Comparison of ENCODE assay signal across 18 cellular contexts in the genomic region with DNA sequence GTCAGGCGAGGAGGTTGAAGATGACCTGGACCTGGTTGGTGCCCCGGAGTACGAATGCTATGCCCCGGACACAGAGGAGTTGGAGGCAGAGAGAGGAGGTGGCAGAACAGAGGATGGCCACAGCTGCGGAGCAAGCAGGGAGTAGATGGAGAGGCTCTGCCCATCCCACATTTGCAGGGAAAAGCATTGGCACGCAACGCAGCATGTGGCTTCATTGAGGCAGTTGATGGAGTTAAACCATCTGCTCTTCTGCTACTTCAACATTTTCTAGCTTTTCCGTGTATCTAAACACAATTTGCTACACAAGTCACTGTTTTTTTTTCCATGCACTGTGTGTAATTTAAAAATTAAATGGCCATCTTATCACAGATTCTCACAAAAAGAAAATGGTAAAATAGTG. TPM values are rescaled to one million over a fixed set of nuclear protein-coding genes. Genes with fewer than 3 reads are reported as not detected.
DNase-seq lines count a peak whose midpoint lies in the region; ATAC-seq and TF ChIP-seq lines count a peak whose summit lies in the region.
"Had no signal": no experiment of that assay in that cellular context is flagged by ENCODE, and none has a peak within 500 bp of the region (broad histone marks: within the 10 kb centered on the region; RNA-seq: fewer than 3 reads in every experiment).

No MANE protein-coding gene starts in this region.

- H3K36me3 Mint-ChIP-seq in MCF 10A (ENCODE audit: insufficient read depth, unreplicated experiment) = peaks cover 42% of the 10 kb centered on the region
- H3K36me3 Mint-ChIP-seq in brain = peaks cover 83% of the 10 kb centered on the region
- H3K36me3 Mint-ChIP-seq in nephron progenitor cell (ENCODE audit: low read depth) = peaks cover 91% of the 10 kb centered on the region
- peaks cover 34% of the 10 kb centered on the region for H3K36me3 Mint-ChIP-seq in type B pancreatic cell
- peaks cover under 1 to 40% (median 25%) of the 10 kb centered on the region in 3 donors for H3K36me3 Mint-ChIP-seq in naive thymus-derived CD8-positive, alpha-beta T cell

- no peaks in the 10 kb centered on the region for H3K4me1 Mint-ChIP-seq in MCF 10A (ENCODE audit: insufficient read depth, unreplicated experiment)
- H3K4me1 Mint-ChIP-seq in brain = no peaks in the 10 kb centered on the region
- H3K4me1 Mint-ChIP-seq in nephron progenitor cell = peaks cover 6% of the 10 kb centered on the region
- no peaks in the 10 kb centered on the region for H3K4me1 Mint-ChIP-seq in type B pancreatic cell (ENCODE audit: unreplicated experiment)
- H3K4me1 Mint-ChIP-seq in naive thymus-derived CD8-positive, alpha-beta T cell = peaks cover 0 to 3% (median 0%) of the 10 kb centered on the region in 4 donors
- H3K4me1 Mint-ChIP-seq: CD4-positive, CD25-positive, alpha-beta regulatory T cell; GM23338; IgD-negative memory B cell had no signal

- H3K9me3 Mint-ChIP-seq in MCF 10A (ENCODE audit: unreplicated experiment) (peaks cover under 1% of the 10 kb centered on the region), brain (peaks cover 0 to 13% (median 4%) of the 10 kb centered on the region in 5 experiments), nephron progenitor cell (peaks cover 35% of the 10 kb centered on the region), type B pancreatic cell (peaks cover under 1% of the 10 kb centered on the region)
- peaks cover 0 to 5% (median 0%) of the 10 kb centered on the region in 9 donors for H3K9me3 Mint-ChIP-seq in naive thymus-derived CD8-positive, alpha-beta T cell
- H3K9me3 Mint-ChIP-seq: IgD-negative memory B cell had no signal

- TF ChIP-seq POLR2A in breast epithelium (IDR thresholded peaks at IDR 0.05) = no peak

- H3K27ac Mint-ChIP-seq in MCF 10A (ENCODE audit: low read depth, unreplicated experiment) (no peak overlapping the region), brain (peak overlapping the region in 3 of 5 experiments; percentile 29 to 96 (median 62)), nephron progenitor cell (peak overlapping the region; percentile 57), type B pancreatic cell (peak overlapping the region; percentile 13)
- peak overlapping the region in 2 of 10 donors; percentile 22 to 57 for H3K27ac Mint-ChIP-seq in naive thymus-derived CD8-positive, alpha-beta T cell
- H3K27ac Mint-ChIP-seq: CD4-positive, CD25-positive, alpha-beta regulatory T cell; CD8-positive, alpha-beta memory T cell; GM23338; IgD-negative memory B cell had no signal

- BruUV-seq in MCF 10A (replicated peaks; lab: Mats Ljungman, UMichigan) = TSS peak; percentile 72

- no peaks in the 10 kb centered on the region for H3K27me3 ChIP-seq in breast epithelium
- H3K27me3 ChIP-seq in HAP-1 (ENCODE audit: low read depth) = no peaks in the 10 kb centered on the region
- H3K27me3 ChIP-seq: BE2C had no signal

- H3K27me3 Mint-ChIP-seq in MCF 10A (ENCODE audit: insufficient read depth, unreplicated experiment) (no peaks in the 10 kb centered on the region), brain (no peaks in the 10 kb centered on the region), nephron progenitor cell (ENCODE audit: low read depth, poor library complexity) (peaks cover 3% of the 10 kb centered on the region), type B pancreatic cell (no peaks in the 10 kb centered on the region)
- no peaks in the 10 kb centered on the region for H3K27me3 Mint-ChIP-seq in naive thymus-derived CD8-positive, alpha-beta T cell
- H3K27me3 Mint-ChIP-seq: CD4-positive, CD25-positive, alpha-beta regulatory T cell; CD8-positive, alpha-beta memory T cell; IgD-negative memory B cell had no signal

- H3K4me3 ChIP-seq in breast epithelium = no peak overlapping the region
- no peak overlapping the region for H3K4me3 ChIP-seq in HAP-1
- H3K4me3 ChIP-seq: GM23338 had no signal

- H3K36me3 ChIP-seq in breast epithelium (no peaks in the 10 kb centered on the region), HAP-1 (replicated peaks) (peaks cover 47% of the 10 kb centered on the region)
- H3K36me3 ChIP-seq: BE2C had no signal

- H3K9me3 ChIP-seq in breast epithelium = peaks cover 0 to 3% of the 10 kb centered on the region in 2 donors
- no peaks in the 10 kb centered on the region; the same call in 1 of the 2 replicates for H3K9me3 ChIP-seq in HAP-1
- H3K9me3 ChIP-seq: BE2C had no signal

- no peak overlapping the region for H3K27ac ChIP-seq in breast epithelium

- in situ Hi-C loops in HAP-1 (cut with MboI; ENCODE audit: low sequenced_read_pairs) = no loop called here

- ATAC-seq in naive thymus-derived CD8-positive, alpha-beta T cell = no peak
- ATAC-seq: GM23338, HCT116, HepG2 had no signal

- CTCF ChIA-PET in MCF 10A (lab: Yijun Ruan, JAX) = no interaction called here

- DNase-seq in MCF 10A (ENCODE audit: unreplicated experiment) (no peak), breast epithelium (ENCODE audit: low spot score in 2 of 2) (no peak), nephron progenitor cell (no peak), type B pancreatic cell (ENCODE audit: extremely low spot score, unreplicated experiment) (no peak), HAP-1 (ENCODE audit: low spot score in 2 of 2) (no peak), kidney glomerular epithelial cell (lab: John Stamatoyannopoulos, UW) (no peak)
- DNase-seq in naive thymus-derived CD8-positive, alpha-beta T cell = no peak
- DNase-seq: 8988T; BE2C; CD4-positive, CD25-positive, alpha-beta regulatory T cell; CD8-positive, alpha-beta memory T cell; COR-L47; GDM1 had no signal

- POLR2A ChIA-PET in MCF 10A (lab: Yijun Ruan, JAX) = no interaction called here
- POLR2A ChIA-PET in naive thymus-derived CD8-positive, alpha-beta T cell (lab: Charles Lee) = no interaction called here

- intact Hi-C loops in MCF 10A (cut with micrococcal nuclease) = no loop called here
- intact Hi-C loops in breast epithelium (cut with DNase I; ENCODE audit: low total_unique reads) = loop anchor here (10.0 kb wide), 1 partner anchor 49 kb away; no protein-coding TSS in a partner anchor

- no peak for TF ChIP-seq CTCF in MCF 10A (IDR thresholded peaks at IDR 0.05; ENCODE audit: unreplicated experiment)
- TF ChIP-seq CTCF in breast epithelium (IDR thresholded peaks at IDR 0.05) = no peak
- TF ChIP-seq CTCF in brain (conservative IDR thresholded peaks at IDR 0.05) = no peak
- no peak for TF ChIP-seq CTCF in nephron progenitor cell (IDR thresholded peaks at IDR 0.05)
- TF ChIP-seq CTCF in type B pancreatic cell (conservative IDR thresholded peaks at IDR 0.05) = no peak

- H3K4me1 ChIP-seq in breast epithelium (no peaks in the 10 kb centered on the region), HAP-1 (no peaks in the 10 kb centered on the region)
- H3K4me1 ChIP-seq: BE2C had no signal

- H3K4me3 Mint-ChIP-seq in MCF 10A (ENCODE audit: unreplicated experiment) (no peak overlapping the region), brain (peak overlapping the region in 1 of 5 experiments; percentile 29), nephron progenitor cell (no peak overlapping the region), type B pancreatic cell (no peak overlapping the region)
- peak overlapping the region in 1 of 10 donors; percentile 14 for H3K4me3 Mint-ChIP-seq in naive thymus-derived CD8-positive, alpha-beta T cell
- H3K4me3 Mint-ChIP-seq: CD4-positive, CD25-positive, alpha-beta regulatory T cell; CD8-positive, alpha-beta memory T cell; GM23338; IgD-negative memory B cell had no signal

RNA-seq across cellular contexts. Expression of a gene that starts 11.8 kb away (rescaled TPM):
- 38.2 and 47.4 TPM in 2 replicates for total RNA-seq in MCF 10A (2022)
- total RNA-seq in breast epithelium = 10 to 100 TPM; 35.2 to 42.3 (median 40.5) TPM
- 15.8 TPM for polyA plus RNA-seq in brain (ENCODE audit: insufficient read depth, low read depth, low replicate concordance)
- total RNA-seq in type B pancreatic cell (ENCODE audit: low replicate concordance) = 17.7 and 37.8 TPM in 2 replicates
- total RNA-seq in naive thymus-derived CD8-positive, alpha-beta T cell = 10 to 100 TPM; 28.2 to 29.8 TPM
- 10 to 100 TPM; 14.8 to 15.4 (median 15.1) TPM for polyA plus RNA-seq in naive thymus-derived CD8-positive, alpha-beta T cell

RNA-seq across cellular contexts. Expression of a gene that starts 57.6 kb away (rescaled TPM):
- total RNA-seq in MCF 10A (2022) (207 and 245 TPM in 2 replicates), breast epithelium (10 to 100 TPM; 21.4 to 39.2 (median 23.9) TPM), type B pancreatic cell (ENCODE audit: low replicate concordance) (103 and 126 TPM in 2 replicates)
- polyA plus RNA-seq in brain (ENCODE audit: insufficient read depth, low read depth, low replicate concordance) = 150 TPM
- total RNA-seq in naive thymus-derived CD8-positive, alpha-beta T cell = 10 to 100 TPM; 71.9 to 78.5 TPM
- polyA plus RNA-seq in naive thymus-derived CD8-positive, alpha-beta T cell = 100 to 1,000 TPM; 213 to 225 (median 217) TPM
